In genomic region chr4:164753873-164754488, GRCh38 we compare ENCODE assay signal across 1 cellular context.
TF ChIP-seq lines count a peak whose summit lies in the region.

TSS of gene SMIM31 (plus strand) at chr4:164754131. CDS start at chr4:164770444, 16,313 bp downstream.

TF ChIP-seq in H1, 55 proteins besides CTCF, POLR2A, EP300 and RAD21 (continued from another document):
- TF ChIP-seq KDM4A (IDR thresholded peaks at IDR 0.05; ENCODE audit: low read depth, low read length, severe bottlenecking) (no peak), KDM1A (IDR thresholded peaks at IDR 0.05; ENCODE audit: borderline replicate concordance, low read length) (no peak)
